32 cellular contexts compared by ENCODE assay signal in the genomic region with DNA sequence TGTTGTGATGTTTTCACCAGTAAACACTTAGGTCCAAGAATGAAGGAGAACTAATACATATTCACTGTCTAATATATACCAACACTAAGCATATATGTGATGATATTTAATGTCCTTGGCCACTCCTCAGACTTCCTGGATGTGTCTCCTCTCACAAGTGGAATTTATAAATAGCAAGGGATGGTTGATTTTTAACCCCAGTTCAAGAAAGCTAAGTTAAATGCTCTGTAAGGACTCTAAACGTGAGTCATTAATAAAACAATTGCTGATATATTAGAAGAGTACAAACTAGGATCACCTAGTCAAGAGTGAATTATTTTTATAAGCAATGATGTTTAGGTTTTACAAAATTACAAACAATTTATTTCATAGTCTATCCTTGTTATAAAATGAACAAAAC.
"Had no signal": no experiment of that assay in that cellular context is flagged by ENCODE, and none has a peak within 500 bp of the region (broad histone marks: within the 10 kb centered on the region; RNA-seq: fewer than 3 reads in every experiment).

No MANE protein-coding gene starts in this region.

- H3K27me3 Mint-ChIP-seq: activated CD4-positive, alpha-beta memory T cell treated with anti-CD3 and anti-CD28 coated beads, Interleukin-2, amount 10 ng/mL, durations not matched to agents 7 days and 5 days; activated CD4-positive, alpha-beta T cell treated with anti-CD3 and anti-CD28 coated beads, Interleukin-2, amount 10 ng/mL, durations not matched to agents 7 days and 5 days; activated naive CD4-positive, alpha-beta T cell treated with anti-CD3 and anti-CD28 coated beads, Interleukin-2, amount 10 ng/mL, durations not matched to agents 7 days and 5 days; activated naive CD8-positive, alpha-beta T cell treated with anti-CD3 and anti-CD28 coated beads, Interleukin-2, amount 10 ng/mL, durations not matched to agents 7 days and 5 days; activated T-cell treated with anti-CD3 and anti-CD28 coated beads, Interleukin-2, amount 50 U/mL, for 24 hours; brain; dendritic cell treated with granulocyte-macrophage colony-stimulating factor and Interleukin-4, amounts not matched to agents 40 ng/mL and 50 ng/mL, for 4 days; T-helper 17 cell had no signal

- DNase-seq: activated CD4-positive, alpha-beta memory T cell treated with anti-CD3 and anti-CD28 coated beads, Interleukin-2, amount 10 ng/mL, durations not matched to agents 7 days and 5 days; activated CD4-positive, alpha-beta T cell treated with anti-CD3 and anti-CD28 coated beads for 1 hour; activated CD4-positive, alpha-beta T cell treated with anti-CD3 and anti-CD28 coated beads for 4 hours; activated CD4-positive, alpha-beta T cell treated with anti-CD3 and anti-CD28 coated beads, Interleukin-2, amount 10 ng/mL, durations not matched to agents 7 days and 5 days; activated CD4-positive, alpha-beta T cell treated with anti-CD3 and anti-CD28 coated beads, Interleukin-2, amount 50 U/mL, for 4 hours; activated CD8-positive, alpha-beta memory T cell treated with anti-CD3 and anti-CD28 coated beads, Interleukin-2, amount 50 U/mL, for 48 hours; activated gamma-delta T cell; activated naive CD4-positive, alpha-beta T cell; activated naive CD4-positive, alpha-beta T cell treated with anti-CD3 and anti-CD28 coated beads, Interleukin-2, amount 10 ng/mL, durations not matched to agents 7 days and 5 days; activated naive CD8-positive, alpha-beta T cell treated with anti-CD3 and anti-CD28 coated beads, Interleukin-2, amount 10 ng/mL, durations not matched to agents 7 days and 5 days; activated T-cell treated with anti-CD3 and anti-CD28 coated beads for 4 hours; activated T-cell treated with anti-CD3 and anti-CD28 coated beads, Interleukin-2, amount 50 U/mL, for 24 hours; activated T-cell treated with anti-CD3 and anti-CD28 coated beads, Interleukin-2, amount 50 U/mL, for 72 hours; central memory CD4-positive, alpha-beta T cell; cerebellar nuclear complex; colonic mucosa; dorsolateral prefrontal cortex; effector memory CD4-positive, alpha-beta T cell; endodermal cell; foreskin fibroblast; glutamatergic neuron; heart left ventricle; T-helper 1 cell; T-helper 17 cell had no signal

- H3K4me1 ChIP-seq: ascending aorta, breast epithelium, colonic mucosa, heart left ventricle had no signal

- H3K36me3 Mint-ChIP-seq: activated naive CD4-positive, alpha-beta T cell treated with anti-CD3 and anti-CD28 coated beads, Interleukin-2, amount 10 ng/mL, durations not matched to agents 7 days and 5 days; activated naive CD4-positive, alpha-beta T cell treated with anti-CD3 and anti-CD28 coated beads, Interleukin-2, amount 50 U/mL, for 72 hours; activated naive CD8-positive, alpha-beta T cell treated with anti-CD3 and anti-CD28 coated beads, Interleukin-2, amount 10 ng/mL, durations not matched to agents 7 days and 5 days; brain had no signal

- H3K27ac ChIP-seq: ascending aorta, breast epithelium, cardiac muscle cell, colonic mucosa, heart left ventricle had no signal

- H3K36me3 ChIP-seq: ascending aorta, breast epithelium, cardiac muscle cell, colonic mucosa, heart left ventricle had no signal

- ATAC-seq: activated naive CD4-positive, alpha-beta T cell treated with anti-CD3 and anti-CD28 coated beads, Interleukin-2, amount 50 U/mL, for 72 hours; activated T-cell treated with anti-CD3 and anti-CD28 coated beads, Interleukin-2, amount 50 U/mL, for 72 hours; esophagus mucosa; heart left ventricle; T-helper 17 cell had no signal

- H3K4me3 Mint-ChIP-seq: activated CD4-positive, alpha-beta memory T cell treated with anti-CD3 and anti-CD28 coated beads, Interleukin-2, amount 10 ng/mL, durations not matched to agents 7 days and 5 days; activated CD4-positive, alpha-beta T cell treated with anti-CD3 and anti-CD28 coated beads, Interleukin-2, amount 10 ng/mL, durations not matched to agents 7 days and 5 days; activated naive CD4-positive, alpha-beta T cell treated with anti-CD3 and anti-CD28 coated beads, Interleukin-2, amount 10 ng/mL, durations not matched to agents 7 days and 5 days; activated naive CD8-positive, alpha-beta T cell treated with anti-CD3 and anti-CD28 coated beads, Interleukin-2, amount 10 ng/mL, durations not matched to agents 7 days and 5 days; activated T-cell treated with anti-CD3 and anti-CD28 coated beads, Interleukin-2, amount 50 U/mL, for 24 hours; activated T-cell treated with anti-CD3 and anti-CD28 coated beads, Interleukin-2, amount 50 U/mL, for 72 hours; brain; dendritic cell treated with granulocyte-macrophage colony-stimulating factor and Interleukin-4, amounts not matched to agents 40 ng/mL and 50 ng/mL, for 4 days; endodermal cell; T-helper 17 cell; T-helper 2 cell treated with Interferon-gamma antibody and Interleukin-4, amounts not matched to agents 5 μg/mL and 100 μg/mL, for 36 hours had no signal

- H3K27me3 ChIP-seq: ascending aorta, breast epithelium, cardiac muscle cell, colonic mucosa, dorsolateral prefrontal cortex, heart left ventricle had no signal

- H3K4me3 ChIP-seq: ascending aorta, breast epithelium, cardiac muscle cell, colonic mucosa, dorsolateral prefrontal cortex, heart left ventricle had no signal

- H3K27ac Mint-ChIP-seq: activated CD4-positive, alpha-beta memory T cell treated with anti-CD3 and anti-CD28 coated beads, Interleukin-2, amount 10 ng/mL, durations not matched to agents 7 days and 5 days; activated CD4-positive, alpha-beta T cell treated with anti-CD3 and anti-CD28 coated beads, Interleukin-2, amount 10 ng/mL, durations not matched to agents 7 days and 5 days; activated naive CD4-positive, alpha-beta T cell treated with anti-CD3 and anti-CD28 coated beads, Interleukin-2, amount 10 ng/mL, durations not matched to agents 7 days and 5 days; activated naive CD4-positive, alpha-beta T cell treated with anti-CD3 and anti-CD28 coated beads, Interleukin-2, amount 50 U/mL, for 72 hours; activated naive CD8-positive, alpha-beta T cell treated with anti-CD3 and anti-CD28 coated beads, Interleukin-2, amount 10 ng/mL, durations not matched to agents 7 days and 5 days; activated T-cell treated with anti-CD3 and anti-CD28 coated beads, Interleukin-2, amount 50 U/mL, for 24 hours; activated T-cell treated with anti-CD3 and anti-CD28 coated beads, Interleukin-2, amount 50 U/mL, for 72 hours; brain; dendritic cell treated with granulocyte-macrophage colony-stimulating factor and Interleukin-4, amounts not matched to agents 40 ng/mL and 50 ng/mL, for 4 days; endodermal cell; T-helper 17 cell; T-helper 2 cell treated with Interferon-gamma antibody and Interleukin-4, amounts not matched to agents 5 μg/mL and 100 μg/mL, for 36 hours had no signal

- H3K4me1 Mint-ChIP-seq: activated CD4-positive, alpha-beta memory T cell treated with anti-CD3 and anti-CD28 coated beads, Interleukin-2, amount 10 ng/mL, durations not matched to agents 7 days and 5 days; activated CD4-positive, alpha-beta T cell treated with anti-CD3 and anti-CD28 coated beads, Interleukin-2, amount 10 ng/mL, durations not matched to agents 7 days and 5 days; activated naive CD4-positive, alpha-beta T cell treated with anti-CD3 and anti-CD28 coated beads, Interleukin-2, amount 10 ng/mL, durations not matched to agents 7 days and 5 days; activated naive CD8-positive, alpha-beta T cell treated with anti-CD3 and anti-CD28 coated beads, Interleukin-2, amount 10 ng/mL, durations not matched to agents 7 days and 5 days; brain; endodermal cell; T-helper 17 cell had no signal

- H3K9me3 Mint-ChIP-seq: activated CD4-positive, alpha-beta T cell treated with anti-CD3 and anti-CD28 coated beads, Interleukin-2, amount 10 ng/mL, durations not matched to agents 7 days and 5 days; activated naive CD4-positive, alpha-beta T cell treated with anti-CD3 and anti-CD28 coated beads, Interleukin-2, amount 10 ng/mL, durations not matched to agents 7 days and 5 days; activated naive CD4-positive, alpha-beta T cell treated with anti-CD3 and anti-CD28 coated beads, Interleukin-2, amount 50 U/mL, for 72 hours; activated naive CD8-positive, alpha-beta T cell treated with anti-CD3 and anti-CD28 coated beads, Interleukin-2, amount 10 ng/mL, durations not matched to agents 7 days and 5 days; brain; dendritic cell treated with granulocyte-macrophage colony-stimulating factor and Interleukin-4, amounts not matched to agents 40 ng/mL and 50 ng/mL, for 4 days; endodermal cell had no signal

- H3K9me3 ChIP-seq: ascending aorta, breast epithelium, colonic mucosa, heart left ventricle had no signal
